ENCODE assay signal across 1 cellular context in the genomic region with DNA sequence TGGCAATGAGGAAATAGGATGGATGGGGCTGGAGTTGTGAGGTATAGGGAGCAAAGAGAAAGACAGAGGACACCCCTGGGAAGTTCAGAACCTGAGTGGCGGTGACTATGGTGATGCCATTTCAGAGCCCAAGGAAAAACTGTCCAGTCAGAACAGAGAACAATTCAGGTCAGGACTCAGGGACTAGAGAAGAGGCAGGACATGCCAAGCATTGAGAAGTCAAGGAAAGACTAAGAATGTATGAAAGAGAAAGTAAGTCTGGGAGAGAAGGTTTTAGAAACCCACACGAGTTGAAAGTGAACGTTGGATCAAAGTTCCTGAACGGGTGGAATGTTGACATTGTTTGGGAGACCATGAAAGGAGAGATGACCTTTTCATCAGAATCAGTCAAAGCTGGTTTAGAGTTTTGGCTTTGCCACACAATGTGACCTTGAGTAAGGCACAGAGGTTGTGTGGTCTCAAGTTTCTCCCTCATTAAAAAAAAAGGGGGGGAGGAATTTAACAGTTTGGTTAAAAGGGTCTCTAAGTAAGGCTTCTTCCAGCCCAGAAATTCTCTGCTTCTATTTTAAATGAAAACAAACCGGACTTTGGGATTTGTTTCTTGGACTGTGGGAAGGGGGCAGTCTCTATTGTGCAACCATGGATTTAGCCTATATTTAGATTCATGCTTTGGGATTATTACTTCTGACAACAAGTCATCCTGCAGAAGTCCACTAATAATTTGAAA.
TF ChIP-seq lines count a peak whose summit lies in the region.

No MANE protein-coding gene starts in this region.

TF ChIP-seq in HepG2, 621 proteins besides CTCF, POLR2A, EP300 and RAD21 (continued from another document):
- peak; percentile 90 for TF ChIP-seq IRF2 (CRISPR knock-in tag; IDR thresholded peaks at IDR 0.05)
- TF ChIP-seq ARNT (IDR thresholded peaks at IDR 0.05), result no peak
- TF ChIP-seq EHMT2 (IDR thresholded peaks at IDR 0.05; ENCODE audit: borderline replicate concordance, low read depth, low read length), result peak; percentile 42; the same call in 1 of the 2 replicates
- TF ChIP-seq, protein P1, sequence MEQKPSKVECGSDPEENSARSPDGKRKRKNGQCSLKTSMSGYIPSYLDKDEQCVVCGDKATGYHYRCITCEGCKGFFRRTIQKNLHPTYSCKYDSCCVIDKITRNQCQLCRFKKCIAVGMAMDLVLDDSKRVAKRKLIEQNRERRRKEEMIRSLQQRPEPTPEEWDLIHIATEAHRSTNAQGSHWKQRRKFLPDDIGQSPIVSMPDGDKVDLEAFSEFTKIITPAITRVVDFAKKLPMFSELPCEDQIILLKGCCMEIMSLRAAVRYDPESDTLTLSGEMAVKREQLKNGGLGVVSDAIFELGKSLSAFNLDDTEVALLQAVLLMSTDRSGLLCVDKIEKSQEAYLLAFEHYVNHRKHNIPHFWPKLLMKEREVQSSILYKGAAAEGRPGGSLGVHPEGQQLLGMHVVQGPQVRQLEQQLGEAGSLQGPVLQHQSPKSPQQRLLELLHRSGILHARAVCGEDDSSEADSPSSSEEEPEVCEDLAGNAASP (CRISPR knock-in tag; IDR thresholded peaks at IDR 0.05; ENCODE audit: borderline replicate concordance), result no peak
- peak; percentile 45 for TF ChIP-seq FOSL2 (CRISPR knock-in tag; IDR thresholded peaks at IDR 0.05)
